In genomic region chr7:28466885-28467284, GRCh38 we compare ENCODE assay signal across 20 cellular contexts.
"Had no signal": no experiment of that assay in that cellular context is flagged by ENCODE, and none has a peak within 500 bp of the region (broad histone marks: within the 10 kb centered on the region; RNA-seq: fewer than 3 reads in every experiment).

No MANE protein-coding gene starts in this region.

- H3K4me3 ChIP-seq: MG63 had no signal

- H3K9me2 ChIP-seq: SK-N-SH had no signal

- H3K9me3 ChIP-seq: MG63, SK-N-SH had no signal

- H3K27ac ChIP-seq: RWPE1 had no signal

- H3K9ac ChIP-seq: SK-N-SH had no signal

- H3K36me3 ChIP-seq: MG63 had no signal

- DNase-seq: IMR-90, Karpas-422, KG1, MG63, NCI-H1092, NCI-H1105 treated with DMSO at 0.1 percent for 48 hours, NCI-H1417 treated with DMSO at 0.1 percent for 48 hours, NCI-H146, NCI-H1694 treated with DMSO at 0.1 percent for 48 hours, NCI-H1930, NCI-H2081, NCI-H2107, NCI-H2227 treated with DMSO at 0.1 percent for 48 hours, NCI-H69, NCI-H774, SHP77, SK-N-SH had no signal

- H3K4me2 ChIP-seq: SK-N-SH had no signal

- ATAC-seq: HepG2, Panc1 had no signal

- H3K27me3 ChIP-seq: MG63 had no signal
